ENCODE assay signal across 15 cellular contexts in the genomic region with DNA sequence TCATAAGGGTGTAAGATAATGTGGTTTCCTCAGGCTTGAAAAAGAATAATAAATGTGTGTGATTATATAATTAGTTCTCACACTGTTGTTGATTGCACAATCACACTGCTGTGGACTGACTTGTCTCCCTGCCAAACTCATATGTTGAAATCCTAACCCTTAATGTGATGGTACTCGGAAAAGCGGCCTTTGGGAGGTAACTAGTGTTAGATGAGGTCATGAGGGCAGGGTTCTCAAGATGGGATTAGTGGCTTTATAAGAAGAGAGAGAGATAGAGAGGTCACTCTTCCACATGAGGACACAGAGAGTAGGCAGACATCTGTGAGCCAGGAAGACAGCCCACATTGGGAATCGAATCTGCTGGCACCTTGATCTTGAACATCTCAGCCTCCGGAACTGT.
DNase-seq lines count a peak whose midpoint lies in the region; ATAC-seq, FAIRE-seq and TF ChIP-seq lines count a peak whose summit lies in the region.
"Had no signal": no experiment of that assay in that cellular context is flagged by ENCODE, and none has a peak within 500 bp of the region (broad histone marks: within the 10 kb centered on the region; RNA-seq: fewer than 3 reads in every experiment).

No MANE protein-coding gene starts in this region.

- POLR2A ChIA-PET in A549 (lab: Yijun Ruan, JAX) (no interaction called here), HepG2 (lab: Yijun Ruan, JAX) (no interaction called here)

- BruUV-seq in HepG2 (replicated peaks; lab: Mats Ljungman, UMichigan), result no TSS peak

- DNase-seq in A549 (ENCODE audit: low read depth in 1 of 2, low spot score in 1 of 2) (peak in 1 of 2 experiments; percentile 30), NCI-H226 (peak; percentile 51), colonic mucosa (peak; percentile 19), HepG2 (ENCODE audit: low spot score) (no peak), BE2C (no peak), SHP77 treated with DMSO at 0.1 percent for 48 hours (lab: John Stamatoyannopoulos, UW) (no peak), chondrocyte (ENCODE audit: low spot score) (no peak)
- DNase-seq in activated CD4-positive, alpha-beta T cell treated with anti-CD3 and anti-CD28 coated beads for 1 hour, result no peak
- DNase-seq: activated CD4-positive, alpha-beta T cell treated with anti-CD3 and anti-CD28 coated beads, Interleukin-2, amount 10 ng/mL, durations not matched to agents 24 days and 14 days; activated effector memory CD4-positive, alpha-beta T cell treated with anti-CD3 and anti-CD28 coated beads, Interleukin-2, amount 50 U/mL, for 16 hours; NCI-H510A treated with DMSO at 0.1 percent for 48 hours; SK-N-SH had no signal

- no peak for FAIRE-seq in A549 (lab: Jason Lieb, UNC)
- no peak for FAIRE-seq in HepG2 (lab: Jason Lieb, UNC)
- FAIRE-seq: colon, G401.6 had no signal

- TF ChIP-seq RAD21 in A549 (conservative IDR thresholded peaks at IDR 0.05 in 1 of 2, IDR thresholded peaks at IDR 0.05 in 1 of 2), result no peak
- no peak for TF ChIP-seq RAD21 in HepG2 (CRISPR knock-in tag; IDR thresholded peaks at IDR 0.05)

- H3K4me1 ChIP-seq in A549 (no peaks in the 10 kb centered on the region), colonic mucosa (no peaks in the 10 kb centered on the region), HepG2 (ENCODE audit: insufficient read depth, low read length) (no peaks in the 10 kb centered on the region), BE2C (no peaks in the 10 kb centered on the region)

- no peaks in the 10 kb centered on the region for H3K27me3 Mint-ChIP-seq in chondrocyte (ENCODE audit: low read depth)

- H3K27ac ChIP-seq in A549 (no peak overlapping the region), colonic mucosa (no peak overlapping the region), HepG2 (ENCODE audit: extremely low read length, insufficient read depth, low read length) (no peak overlapping the region)

- in situ Hi-C loops in HepG2 (cut with HindIII; ENCODE audit: extremely low pct_ligation_motif_present, low pct_unique_long_range_greater_than_20kb), result no loop called here

- no peak overlapping the region for H2AFZ ChIP-seq in HepG2 (ENCODE audit: low read length)

- H3K36me3 ChIP-seq in colonic mucosa, result no peaks in the 10 kb centered on the region
- H3K36me3 ChIP-seq in HepG2 (replicated peaks in 1 of 2; ENCODE audit: control insufficient read depth in 1 of 2, insufficient read depth in 2 of 2, low read length in 2 of 2), result no peaks in the 10 kb centered on the region
- no peaks in the 10 kb centered on the region for H3K36me3 ChIP-seq in BE2C

- TF ChIP-seq POLR2A in A549 (IDR thresholded peaks at IDR 0.05; ENCODE audit: low read length), result no peak
- TF ChIP-seq POLR2A in HepG2 (IDR thresholded peaks at IDR 0.05; ENCODE audit: insufficient read depth in 1 of 2, low read depth in 2 of 2, low read length in 2 of 2), result no peak

- no peaks in the 10 kb centered on the region for H4K20me1 ChIP-seq in HepG2 (ENCODE audit: insufficient read depth, low read length)

- no peak overlapping the region for H3K9ac ChIP-seq in colonic mucosa (ENCODE audit: low read depth in 2 of 2, low read length in 2 of 2)
- no peak overlapping the region for H3K9ac ChIP-seq in HepG2 (ENCODE audit: insufficient read depth, low read depth, low read length)
- H3K9ac ChIP-seq: SK-N-SH had no signal

- TF ChIP-seq CTCF in A549 (IDR thresholded peaks at IDR 0.05), result no peak
- TF ChIP-seq CTCF in colonic mucosa (IDR thresholded peaks at IDR 0.05), result no peak
- no peak for TF ChIP-seq CTCF in HepG2 (CRISPR knock-in tag; IDR thresholded peaks at IDR 0.05)
- no peak for TF ChIP-seq CTCF in BE2C (IDR thresholded peaks at IDR 0.05; ENCODE audit: low read depth, low read length)
- TF ChIP-seq CTCF in chondrocyte (IDR thresholded peaks at IDR 0.05), result no peak

- H3K79me2 ChIP-seq in HepG2 (ENCODE audit: insufficient read depth, low read length), result no peaks in the 10 kb centered on the region

- 64% methylated on average over 4 of the region's 4 CpGs for WGBS in A549 (ENCODE audit: missing lambda C conversion rate)
- 3% methylated on average over 4 of the region's 4 CpGs for WGBS in HepG2 (ENCODE audit: low lambda C conversion rate)

- no peaks in the 10 kb centered on the region for H3K36me3 Mint-ChIP-seq in chondrocyte (ENCODE audit: low read depth)

- no peak for TF ChIP-seq EP300 in A549 (IDR thresholded peaks at IDR 0.05)
- TF ChIP-seq EP300 in HepG2 (IDR thresholded peaks at IDR 0.05; ENCODE audit: low read depth in 2 of 2, low read length in 2 of 2), result no peak
- TF ChIP-seq EP300 in HepG2 (CRISPR knock-in tag; IDR thresholded peaks at IDR 0.05; ENCODE audit: borderline replicate concordance), result no peak

- CTCF ChIA-PET in A549 (lab: Yijun Ruan, JAX) (no interaction called here), HepG2 (lab: Yijun Ruan, JAX; ENCODE audit: low intra/inter-chr PET ratio, low total read pairs) (no interaction called here)

- intact Hi-C loops in colonic mucosa (cut with DNase I), result no loop called here
- intact Hi-C loops in HepG2 (cut with micrococcal nuclease; ENCODE audit: unreplicated experiment), result no loop called here

- H3K27me3 ChIP-seq in colonic mucosa (no peaks in the 10 kb centered on the region), HepG2 (ENCODE audit: control insufficient read depth in 1 of 2, insufficient read depth in 2 of 2, low read length in 2 of 2) (peaks cover 0 to under 1% of the 10 kb centered on the region in 2 experiments; a peak in 1 of 5 replicates), BE2C (no peaks in the 10 kb centered on the region)

- no peak for ATAC-seq in A549
- no peak for ATAC-seq in HepG2

- no peak overlapping the region for H3K27ac Mint-ChIP-seq in chondrocyte (ENCODE audit: unreplicated experiment)
- H3K27ac Mint-ChIP-seq: activated CD4-positive, alpha-beta T cell treated with anti-CD3 and anti-CD28 coated beads, Interleukin-2, amount 10 ng/mL, durations not matched to agents 24 days and 14 days had no signal

- H3K4me3 ChIP-seq in A549, result no peak overlapping the region
- no peak overlapping the region for H3K4me3 ChIP-seq in colonic mucosa
- no peak overlapping the region for H3K4me3 ChIP-seq in HepG2 (replicated peaks in 1 of 3; ENCODE audit: insufficient read depth in 1 of 3, low read depth in 2 of 3, low read length in 3 of 3)
- H3K4me3 ChIP-seq in BE2C (ENCODE audit: low read depth, low read length), result no peak overlapping the region
- H3K4me3 ChIP-seq: skin epidermis had no signal

- peaks cover 8% of the 10 kb centered on the region for H3K4me1 Mint-ChIP-seq in chondrocyte (ENCODE audit: low read depth)
- H3K4me1 Mint-ChIP-seq: activated CD4-positive, alpha-beta T cell treated with anti-CD3 and anti-CD28 coated beads, Interleukin-2, amount 10 ng/mL, durations not matched to agents 24 days and 14 days had no signal

- no peaks in the 10 kb centered on the region for H3K9me3 Mint-ChIP-seq in chondrocyte (ENCODE audit: low read depth)
- H3K9me3 Mint-ChIP-seq: activated CD4-positive, alpha-beta T cell treated with anti-CD3 and anti-CD28 coated beads, Interleukin-2, amount 10 ng/mL, durations not matched to agents 24 days and 14 days had no signal

- H3K4me2 ChIP-seq in A549 (no peak overlapping the region), HepG2 (ENCODE audit: low read depth, low read length) (no peak overlapping the region)
- H3K4me2 ChIP-seq: SK-N-SH had no signal

- H3K9me3 ChIP-seq in A549 (no peaks in the 10 kb centered on the region), colonic mucosa (no peaks in the 10 kb centered on the region), HepG2 (ENCODE audit: low read length) (no peaks in the 10 kb centered on the region), BE2C (no peaks in the 10 kb centered on the region)
- H3K9me3 ChIP-seq: SK-N-SH had no signal

- no peak overlapping the region for H3K4me3 Mint-ChIP-seq in chondrocyte (ENCODE audit: unreplicated experiment)
- H3K4me3 Mint-ChIP-seq: activated CD4-positive, alpha-beta T cell treated with anti-CD3 and anti-CD28 coated beads, Interleukin-2, amount 10 ng/mL, durations not matched to agents 24 days and 14 days had no signal

TF ChIP-seq in A549, 52 proteins besides CTCF, POLR2A, EP300 and RAD21:
- TF ChIP-seq ZSCAN20 (CRISPR knock-in tag; IDR thresholded peaks at IDR 0.05) (no peak), CHD4 (IDR thresholded peaks at IDR 0.05; ENCODE audit: borderline replicate concordance) (no peak), CEBPB (IDR thresholded peaks at IDR 0.05) (peak; percentile 66 to 84; a peak in 3 of 4 replicates)
TF ChIP-seq in A549: peak in this region for 1.

TF ChIP-seq in HepG2, 621 proteins besides CTCF, POLR2A, EP300 and RAD21:
- TF ChIP-seq FOXC1 (CRISPR knock-in tag; IDR thresholded peaks at IDR 0.05; ENCODE audit: borderline replicate concordance) (no peak), CEBPB (IDR thresholded peaks at IDR 0.05; ENCODE audit: borderline replicate concordance, low read depth, low read length) (peak; percentile 92), CEBPG (CRISPR knock-in tag; IDR thresholded peaks at IDR 0.05) (peak; percentile 38; the same call in 1 of the 2 replicates), MTA1 (CRISPR knock-in tag; IDR thresholded peaks at IDR 0.05; ENCODE audit: borderline replicate concordance) (no peak), ZNF20 (CRISPR knock-in tag; IDR thresholded peaks at IDR 0.05) (no peak)

Comparison
In these comparisons a context has a peak if more than half of its experiments do, and no peak if none do; other contexts are left out.
1. DNase-seq: peak in NCI-H226 (single experiment) and colonic mucosa (single experiment); none in HepG2 (single experiment), BE2C (single experiment), activated CD4-positive, alpha-beta T cell treated with anti-CD3 and anti-CD28 coated beads for 1 hour (single experiment), SHP77 treated with DMSO at 0.1 percent for 48 hours (single experiment) and chondrocyte (single experiment).